In the genomic region with DNA sequence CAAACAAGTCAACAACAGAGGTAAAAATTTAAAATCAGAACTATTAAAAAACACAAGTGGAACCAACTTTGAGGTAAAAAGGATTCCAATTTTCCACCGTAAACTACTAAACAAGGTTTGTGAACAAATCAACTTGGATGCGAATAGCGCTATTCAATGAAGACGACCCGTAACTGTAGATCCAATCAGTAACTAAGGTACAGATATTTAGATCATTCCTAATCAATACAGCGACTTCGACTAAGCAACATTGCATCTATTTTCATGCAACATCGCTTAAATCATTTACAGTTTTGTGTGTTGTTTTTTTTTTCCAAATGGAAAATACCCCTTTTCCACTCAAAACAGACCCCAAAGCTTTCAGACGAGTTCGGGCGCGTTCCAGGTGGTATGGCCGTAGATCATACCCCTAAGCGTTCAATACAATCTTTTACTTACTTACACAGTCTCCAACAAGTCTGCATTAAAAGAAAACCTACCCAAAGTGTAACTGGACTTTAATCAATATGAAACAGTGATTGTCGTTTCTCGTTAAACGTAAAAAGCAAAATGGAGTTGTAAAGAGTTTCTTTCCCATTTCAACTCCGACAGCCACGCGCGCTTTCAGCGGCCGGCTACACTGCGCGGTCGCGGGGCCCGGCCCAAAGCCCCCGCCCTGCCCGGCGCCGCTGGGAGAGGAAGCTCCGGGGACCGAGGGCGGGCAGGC, we compare ENCODE assay signal across 8 cellular contexts. TPM values are rescaled to one million over a fixed set of nuclear protein-coding genes. Genes with fewer than 3 reads are reported as not detected.
DNase-seq lines count a peak whose midpoint lies in the region; ATAC-seq and TF ChIP-seq lines count a peak whose summit lies in the region.

No MANE protein-coding gene starts in this region.

- H3K27ac ChIP-seq in SK-N-MC: peak overlapping the region; percentile 83
- H3K27ac ChIP-seq in psoas muscle: peak overlapping the region; percentile 99

- TF ChIP-seq CTCF in fibroblast of pulmonary artery (IDR thresholded peaks at IDR 0.05; ENCODE audit: low read length, missing control alignments) (no peak), psoas muscle (IDR thresholded peaks at IDR 0.05) (no peak)

- intact Hi-C loops in psoas muscle (cut with DNase I): loop anchor here (2.0 to 5.0 kb wide), 2 partner anchors 52 to 69 kb away; a partner anchor contains a TSS

- H3K27me3 ChIP-seq in psoas muscle (ENCODE audit: insufficient read depth in 3 of 3, low read length in 2 of 3): no peaks in the 10 kb centered on the region

- H3K9me3 ChIP-seq in SK-N-MC (ENCODE audit: low read depth, low read length): no peaks in the 10 kb centered on the region
- H3K9me3 ChIP-seq in psoas muscle: no peaks in the 10 kb centered on the region

- 0% methylated on average over 32 to 35 of the region's 35 CpGs for WGBS in psoas muscle, 3 donors

- no peak for DNase-seq in SK-N-MC (ENCODE audit: low read depth, low spot score)
- no peak for DNase-seq in fibroblast of pulmonary artery (ENCODE audit: low read depth)
- DNase-seq in psoas muscle: no peak
- DNase-seq in NCI-H748 (lab: John Stamatoyannopoulos, UW; ENCODE audit: unreplicated experiment): no peak
- no peak for DNase-seq in NCI-H128 (lab: John Stamatoyannopoulos, UW; ENCODE audit: unreplicated experiment)
- DNase-seq in effector CD8-positive, alpha-beta T cell (lab: John Stamatoyannopoulos, UW): no peak

- H3K4me3 ChIP-seq in SK-N-MC: peak overlapping the region; percentile 83
- H3K4me3 ChIP-seq in fibroblast of pulmonary artery (replicated peaks; ENCODE audit: low read depth, low read length): peak overlapping the region; percentile 83
- H3K4me3 ChIP-seq in psoas muscle: peak overlapping the region; percentile 87

- peaks cover 53% of the 10 kb centered on the region for H3K4me1 ChIP-seq in psoas muscle

- H3K36me3 ChIP-seq in SK-N-MC (ENCODE audit: insufficient read depth, low read length): no peaks in the 10 kb centered on the region; the same call in 1 of the 2 replicates
- peaks cover 0 to 26% of the 10 kb centered on the region in 2 donors for H3K36me3 ChIP-seq in psoas muscle (ENCODE audit: insufficient read depth in 1 of 2, low read depth in 1 of 2)

- peak overlapping the region; percentile 96 for H3K9ac ChIP-seq in SK-N-MC (ENCODE audit: insufficient read length)

- peak; percentile 2 for ATAC-seq in GM18870 (IDR thresholded peaks at IDR 0.05; ENCODE audit: unreplicated experiment)
- ATAC-seq in psoas muscle: peak in 1 of 4 donors; percentile 14
- no peak for ATAC-seq in GM19324 (IDR thresholded peaks at IDR 0.05; ENCODE audit: low FRiP score, unreplicated experiment)

RNA-seq across cellular contexts. Expression of a gene that starts 0.8 kb away (rescaled TPM):
- total RNA-seq in psoas muscle: 100 to 1,000 TPM; 251 to 334 (median 271) TPM
- 100 to 1,000 TPM; 179 to 341 (median 287) TPM for polyA plus RNA-seq in psoas muscle

RNA-seq across cellular contexts. Expression of a gene that starts 1.2 kb away (rescaled TPM):
- total RNA-seq in psoas muscle: 10 to 100 TPM; 11.4 to 23.4 (median 16.7) TPM
- 10 to 100 TPM; 13.8 to 46.1 (median 18.1) TPM for polyA plus RNA-seq in psoas muscle

RNA-seq across cellular contexts. Expression of a gene that starts 11.3 kb away (rescaled TPM):
- 1 to 10 TPM; 1.7 to 5.3 (median 2.4) TPM for total RNA-seq in psoas muscle
- 1 to 10 TPM in 2 of 3 donors, under 1 TPM in 1; 0.80 to 1.0 (median 1.0) TPM for polyA plus RNA-seq in psoas muscle

RNA-seq across cellular contexts. Expression of a gene that starts 18.1 kb away (rescaled TPM):
- 10 to 100 TPM in 1 of 4 donors, 1 to 10 TPM in 3; 4.6 to 12.3 (median 7.4) TPM for total RNA-seq in psoas muscle
- polyA plus RNA-seq in psoas muscle: 10 to 100 TPM in 2 of 3 donors, 1 to 10 TPM in 1; 4.0 to 11.2 (median 10.2) TPM

RNA-seq across cellular contexts. Expression of a gene that starts 52.8 kb away (rescaled TPM):
- 100 to 1,000 TPM; 100 to 129 (median 116) TPM for total RNA-seq in psoas muscle
- polyA plus RNA-seq in psoas muscle: 100 to 1,000 TPM; 164 to 251 (median 189) TPM
